In the genomic region with DNA sequence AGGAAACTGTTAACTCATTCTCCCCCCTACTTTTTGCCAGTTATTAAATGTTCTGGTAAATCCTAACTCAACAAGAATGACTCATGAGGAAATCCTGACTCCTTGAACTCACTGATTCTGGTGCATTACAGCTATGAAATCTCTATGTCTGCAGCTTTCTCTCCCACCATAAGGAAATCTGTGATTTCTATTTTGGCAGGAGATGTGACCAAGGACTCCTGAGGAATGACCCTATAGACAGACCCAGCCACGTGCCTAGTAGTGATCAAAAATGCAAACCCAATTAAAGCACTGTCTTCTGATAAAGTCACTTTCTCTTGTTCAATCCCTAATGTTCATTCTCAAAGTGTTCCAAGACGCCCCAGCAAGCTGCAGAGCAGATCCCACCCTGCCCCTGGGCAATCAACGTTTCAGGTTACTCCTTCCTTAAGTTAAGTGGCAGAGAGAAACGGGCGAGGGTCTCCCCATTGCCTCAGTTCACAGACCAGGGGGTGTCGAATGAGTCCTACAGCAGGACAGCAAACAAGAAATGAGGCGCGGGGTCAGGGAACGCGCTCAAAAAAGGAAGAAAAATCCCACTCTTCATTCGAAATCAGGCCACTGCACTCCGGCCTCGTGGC, we compare ENCODE assay signal across 1 cellular context.
TF ChIP-seq lines count a peak whose summit lies in the region.

No MANE protein-coding gene starts in this region.

TF ChIP-seq in GM23338, 12 proteins besides CTCF, POLR2A, EP300 and RAD21 (continued from another document):
- TF ChIP-seq, protein P1, sequence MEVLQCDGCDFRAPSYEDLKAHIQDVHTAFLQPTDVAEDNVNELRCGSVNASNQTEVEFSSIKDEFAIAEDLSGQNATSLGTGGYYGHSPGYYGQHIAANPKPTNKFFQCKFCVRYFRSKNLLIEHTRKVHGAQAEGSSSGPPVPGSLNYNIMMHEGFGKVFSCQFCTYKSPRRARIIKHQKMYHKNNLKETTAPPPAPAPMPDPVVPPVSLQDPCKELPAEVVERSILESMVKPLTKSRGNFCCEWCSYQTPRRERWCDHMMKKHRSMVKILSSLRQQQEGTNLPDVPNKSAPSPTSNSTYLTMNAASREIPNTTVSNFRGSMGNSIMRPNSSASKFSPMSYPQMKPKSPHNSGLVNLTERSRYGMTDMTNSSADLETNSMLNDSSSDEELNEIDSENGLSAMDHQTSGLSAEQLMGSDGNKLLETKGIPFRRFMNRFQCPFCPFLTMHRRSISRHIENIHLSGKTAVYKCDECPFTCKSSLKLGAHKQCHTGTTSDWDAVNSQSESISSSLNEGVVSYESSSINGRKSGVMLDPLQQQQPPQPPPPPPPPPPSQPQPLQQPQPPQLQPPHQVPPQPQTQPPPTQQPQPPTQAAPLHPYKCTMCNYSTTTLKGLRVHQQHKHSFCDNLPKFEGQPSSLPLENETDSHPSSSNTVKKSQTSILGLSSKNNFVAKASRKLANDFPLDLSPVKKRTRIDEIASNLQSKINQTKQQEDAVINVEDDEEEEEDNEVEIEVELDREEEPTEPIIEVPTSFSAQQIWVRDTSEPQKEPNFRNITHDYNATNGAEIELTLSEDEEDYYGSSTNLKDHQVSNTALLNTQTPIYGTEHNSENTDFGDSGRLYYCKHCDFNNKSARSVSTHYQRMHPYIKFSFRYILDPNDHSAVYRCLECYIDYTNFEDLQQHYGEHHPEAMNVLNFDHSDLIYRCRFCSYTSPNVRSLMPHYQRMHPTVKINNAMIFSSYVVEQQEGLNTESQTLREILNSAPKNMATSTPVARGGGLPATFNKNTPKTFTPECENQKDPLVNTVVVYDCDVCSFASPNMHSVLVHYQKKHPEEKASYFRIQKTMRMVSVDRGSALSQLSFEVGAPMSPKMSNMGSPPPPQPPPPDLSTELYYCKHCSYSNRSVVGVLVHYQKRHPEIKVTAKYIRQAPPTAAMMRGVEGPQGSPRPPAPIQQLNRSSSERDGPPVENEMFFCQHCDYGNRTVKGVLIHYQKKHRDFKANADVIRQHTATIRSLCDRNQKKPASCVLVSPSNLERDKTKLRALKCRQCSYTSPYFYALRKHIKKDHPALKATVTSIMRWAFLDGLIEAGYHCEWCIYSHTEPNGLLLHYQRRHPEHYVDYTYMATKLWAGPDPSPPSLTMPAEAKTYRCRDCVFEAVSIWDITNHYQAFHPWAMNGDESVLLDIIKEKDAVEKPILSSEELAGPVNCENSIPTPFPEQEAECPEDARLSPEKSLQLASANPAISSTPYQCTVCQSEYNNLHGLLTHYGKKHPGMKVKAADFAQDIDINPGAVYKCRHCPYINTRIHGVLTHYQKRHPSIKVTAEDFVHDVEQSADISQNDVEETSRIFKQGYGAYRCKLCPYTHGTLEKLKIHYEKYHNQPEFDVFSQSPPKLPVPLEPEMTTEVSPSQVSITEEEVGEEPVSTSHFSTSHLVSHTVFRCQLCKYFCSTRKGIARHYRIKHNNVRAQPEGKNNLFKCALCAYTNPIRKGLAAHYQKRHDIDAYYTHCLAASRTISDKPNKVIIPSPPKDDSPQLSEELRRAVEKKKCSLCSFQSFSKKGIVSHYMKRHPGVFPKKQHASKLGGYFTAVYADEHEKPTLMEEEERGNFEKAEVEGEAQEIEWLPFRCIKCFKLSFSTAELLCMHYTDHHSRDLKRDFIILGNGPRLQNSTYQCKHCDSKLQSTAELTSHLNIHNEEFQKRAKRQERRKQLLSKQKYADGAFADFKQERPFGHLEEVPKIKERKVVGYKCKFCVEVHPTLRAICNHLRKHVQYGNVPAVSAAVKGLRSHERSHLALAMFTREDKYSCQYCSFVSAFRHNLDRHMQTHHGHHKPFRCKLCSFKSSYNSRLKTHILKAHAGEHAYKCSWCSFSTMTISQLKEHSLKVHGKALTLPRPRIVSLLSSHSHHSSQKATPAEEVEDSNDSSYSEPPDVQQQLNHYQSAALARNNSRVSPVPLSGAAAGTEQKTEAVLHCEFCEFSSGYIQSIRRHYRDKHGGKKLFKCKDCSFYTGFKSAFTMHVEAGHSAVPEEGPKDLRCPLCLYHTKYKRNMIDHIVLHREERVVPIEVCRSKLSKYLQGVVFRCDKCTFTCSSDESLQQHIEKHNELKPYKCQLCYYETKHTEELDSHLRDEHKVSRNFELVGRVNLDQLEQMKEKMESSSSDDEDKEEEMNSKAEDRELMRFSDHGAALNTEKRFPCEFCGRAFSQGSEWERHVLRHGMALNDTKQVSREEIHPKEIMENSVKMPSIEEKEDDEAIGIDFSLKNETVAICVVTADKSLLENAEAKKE (CRISPR knock-in tag; IDR thresholded peaks at IDR 0.05), result no peak
- TF ChIP-seq STAT1 (IDR thresholded peaks at IDR 0.05; ENCODE audit: unreplicated experiment), result no peak
- no peak for TF ChIP-seq POLR2AphosphoS5 (IDR thresholded peaks at IDR 0.05; ENCODE audit: low read depth)
- TF ChIP-seq, protein P2, sequence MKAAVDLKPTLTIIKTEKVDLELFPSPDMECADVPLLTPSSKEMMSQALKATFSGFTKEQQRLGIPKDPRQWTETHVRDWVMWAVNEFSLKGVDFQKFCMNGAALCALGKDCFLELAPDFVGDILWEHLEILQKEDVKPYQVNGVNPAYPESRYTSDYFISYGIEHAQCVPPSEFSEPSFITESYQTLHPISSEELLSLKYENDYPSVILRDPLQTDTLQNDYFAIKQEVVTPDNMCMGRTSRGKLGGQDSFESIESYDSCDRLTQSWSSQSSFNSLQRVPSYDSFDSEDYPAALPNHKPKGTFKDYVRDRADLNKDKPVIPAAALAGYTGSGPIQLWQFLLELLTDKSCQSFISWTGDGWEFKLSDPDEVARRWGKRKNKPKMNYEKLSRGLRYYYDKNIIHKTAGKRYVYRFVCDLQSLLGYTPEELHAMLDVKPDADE (IDR thresholded peaks at IDR 0.05), result no peak
- TF ChIP-seq JUNB (IDR thresholded peaks at IDR 0.05; ENCODE audit: unreplicated experiment), result no peak
